ENCODE assay signal across 8 cellular contexts in the genomic region with DNA sequence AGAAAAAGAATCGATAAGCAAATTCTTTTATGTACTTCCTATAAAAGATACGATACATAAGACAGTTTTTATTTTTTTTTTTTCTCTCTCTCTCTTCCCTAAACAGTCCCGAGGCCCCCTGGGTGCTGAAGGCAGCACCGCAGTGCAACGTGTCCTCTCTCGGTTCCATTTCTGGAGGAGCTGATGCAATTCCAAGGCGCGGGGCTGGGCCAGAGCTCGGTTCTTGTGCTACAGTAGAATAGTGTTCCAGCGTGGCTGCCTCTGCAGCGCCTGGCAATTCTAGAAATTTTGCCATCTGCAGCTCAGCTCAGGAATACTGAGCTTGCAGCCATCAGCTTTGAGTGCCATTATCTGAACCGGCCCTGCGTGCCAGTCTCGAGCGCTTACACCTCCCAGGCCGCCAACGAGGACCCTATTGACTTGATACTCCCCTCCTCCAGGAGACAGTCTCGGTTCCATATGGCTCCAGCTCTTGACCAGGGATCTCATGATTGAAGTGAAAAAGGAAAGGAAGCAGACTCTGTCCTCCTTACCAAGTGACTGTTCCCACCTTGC. TPM values are rescaled to one million over a fixed set of nuclear protein-coding genes. Genes with fewer than 3 reads are reported as not detected.
A peak's percentile ranks its signal among the peaks of the same experiment; 100 is the strongest.
DNase-seq lines count a peak whose midpoint lies in the region; ATAC-seq and TF ChIP-seq lines count a peak whose summit lies in the region.

No MANE protein-coding gene starts in this region.

- H3K4me3 Mint-ChIP-seq in T-helper 1 cell treated with Interleukin-12 subunit alpha and Interleukin-12 subunit beta and Interleukin-4 antibody, amounts not matched to agents 30 μg/mL and 1 μg/mL, for 36 hours = peak overlapping the region; percentile 81
- peak overlapping the region; percentile 63 for H3K4me3 Mint-ChIP-seq in activated T-helper 17 cell treated with anti-CD3 and anti-CD28 coated beads, Interleukin-2, amount 50 U/mL, for 72 hours
- H3K4me3 Mint-ChIP-seq in neural crest cell = peak overlapping the region; percentile 87

- H3K27ac ChIP-seq in foreskin keratinocyte = peak overlapping the region; percentile 13

- no peaks in the 10 kb centered on the region for H3K4me1 ChIP-seq in foreskin keratinocyte

- H3K27me3 ChIP-seq in foreskin keratinocyte = no peaks in the 10 kb centered on the region

- H3K4me1 Mint-ChIP-seq in T-helper 1 cell treated with Interleukin-12 subunit alpha and Interleukin-12 subunit beta and Interleukin-4 antibody, amounts not matched to agents 30 μg/mL and 1 μg/mL, for 36 hours (ENCODE audit: low read depth) = peaks cover 10% of the 10 kb centered on the region
- H3K4me1 Mint-ChIP-seq in activated T-helper 17 cell treated with anti-CD3 and anti-CD28 coated beads, Interleukin-2, amount 50 U/mL, for 72 hours = peaks cover 6% of the 10 kb centered on the region
- H3K4me1 Mint-ChIP-seq in neural crest cell = peaks cover 13% of the 10 kb centered on the region

- no peaks in the 10 kb centered on the region for H3K36me3 Mint-ChIP-seq in T-helper 1 cell treated with Interleukin-12 subunit alpha and Interleukin-12 subunit beta and Interleukin-4 antibody, amounts not matched to agents 30 μg/mL and 1 μg/mL, for 36 hours (ENCODE audit: low read depth)
- H3K36me3 Mint-ChIP-seq in activated T-helper 17 cell treated with anti-CD3 and anti-CD28 coated beads, Interleukin-2, amount 50 U/mL, for 72 hours (ENCODE audit: low read depth) = no peaks in the 10 kb centered on the region
- peaks cover 4% of the 10 kb centered on the region for H3K36me3 Mint-ChIP-seq in neural crest cell (ENCODE audit: low read depth)

- DNase-seq in T-helper 1 cell (no peak), Kasumi-1 (lab: John Stamatoyannopoulos, UW) (peak; percentile 61 to 62), foreskin keratinocyte (peak in 1 of 2 donors; percentile 51), neural crest cell (ENCODE audit: low read depth, low spot score) (peak; percentile 7), GOT3 (lab: John Stamatoyannopoulos, UW) (no peak)

- H3K27me3 Mint-ChIP-seq in T-helper 1 cell treated with Interleukin-12 subunit alpha and Interleukin-12 subunit beta and Interleukin-4 antibody, amounts not matched to agents 30 μg/mL and 1 μg/mL, for 36 hours (ENCODE audit: low read depth) = peaks cover 47% of the 10 kb centered on the region
- H3K27me3 Mint-ChIP-seq in activated T-helper 17 cell treated with anti-CD3 and anti-CD28 coated beads, Interleukin-2, amount 50 U/mL, for 72 hours = peaks cover 29% of the 10 kb centered on the region
- H3K27me3 Mint-ChIP-seq in neural crest cell (ENCODE audit: low read depth) = peaks cover 22% of the 10 kb centered on the region

- TF ChIP-seq CTCF in foreskin keratinocyte (conservative IDR thresholded peaks at IDR 0.05) (no peak), neural crest cell (conservative IDR thresholded peaks at IDR 0.05) (peak; percentile 27)

- H3K27ac Mint-ChIP-seq in T-helper 1 cell treated with Interleukin-12 subunit alpha and Interleukin-12 subunit beta and Interleukin-4 antibody, amounts not matched to agents 30 μg/mL and 1 μg/mL, for 36 hours = peak overlapping the region; percentile 32
- no peak overlapping the region for H3K27ac Mint-ChIP-seq in activated T-helper 17 cell treated with anti-CD3 and anti-CD28 coated beads, Interleukin-2, amount 50 U/mL, for 72 hours
- peak overlapping the region; percentile 14 for H3K27ac Mint-ChIP-seq in neural crest cell (ENCODE audit: unreplicated experiment)

- ATAC-seq in activated T-helper 17 cell treated with anti-CD3 and anti-CD28 coated beads, Interleukin-2, amount 50 U/mL, for 72 hours (replicated peaks) = no peak
- ATAC-seq in foreskin keratinocyte (peak; percentile 60), GM19467 (IDR thresholded peaks at IDR 0.05; ENCODE audit: unreplicated experiment) (no peak)

- H3K9me3 Mint-ChIP-seq in T-helper 1 cell treated with Interleukin-12 subunit alpha and Interleukin-12 subunit beta and Interleukin-4 antibody, amounts not matched to agents 30 μg/mL and 1 μg/mL, for 36 hours = peaks cover 4% of the 10 kb centered on the region
- no peaks in the 10 kb centered on the region for H3K9me3 Mint-ChIP-seq in activated T-helper 17 cell treated with anti-CD3 and anti-CD28 coated beads, Interleukin-2, amount 50 U/mL, for 72 hours
- peaks cover 10% of the 10 kb centered on the region for H3K9me3 Mint-ChIP-seq in neural crest cell

RNA-seq across cellular contexts. Expression of a gene that starts 0.6 kb away (rescaled TPM):
- 1 to 10 TPM in 1 of 2 donors, under 1 TPM in 1; 0.35 to 2.8 TPM for total RNA-seq in activated T-helper 17 cell treated with anti-CD3 and anti-CD28 coated beads, Interleukin-2, amount 50 U/mL, for 72 hours
- total RNA-seq in foreskin keratinocyte (6.8 and 17.5 TPM in 2 replicates), neural crest cell (4.0 and 4.2 TPM in 2 replicates)
- polyA plus RNA-seq in foreskin keratinocyte = 1.6 and 4.4 TPM in 2 replicates

RNA-seq across cellular contexts. Expression of a gene that starts 23.9 kb away (rescaled TPM):
- 10 to 100 TPM; 41.0 to 47.7 TPM for total RNA-seq in activated T-helper 17 cell treated with anti-CD3 and anti-CD28 coated beads, Interleukin-2, amount 50 U/mL, for 72 hours
- total RNA-seq in foreskin keratinocyte (41.7 and 42.5 TPM in 2 replicates), neural crest cell (32.0 and 35.8 TPM in 2 replicates)
- polyA plus RNA-seq in foreskin keratinocyte = 6.4 and 8.1 TPM in 2 replicates

Comparison
In these comparisons a context has a peak if more than half of its experiments do, and no peak if none do; other contexts are left out.
1. DNase-seq: peak in Kasumi-1 (2 of 2) and neural crest cell (single experiment); none in T-helper 1 cell (0 of 5) and GOT3 (single experiment).
2. Peak in every context shown above with its lines, with median percentiles within 50 percentile points of each other: H3K4me3 Mint-ChIP-seq.